12 cellular contexts compared by ENCODE assay signal in the genomic region with DNA sequence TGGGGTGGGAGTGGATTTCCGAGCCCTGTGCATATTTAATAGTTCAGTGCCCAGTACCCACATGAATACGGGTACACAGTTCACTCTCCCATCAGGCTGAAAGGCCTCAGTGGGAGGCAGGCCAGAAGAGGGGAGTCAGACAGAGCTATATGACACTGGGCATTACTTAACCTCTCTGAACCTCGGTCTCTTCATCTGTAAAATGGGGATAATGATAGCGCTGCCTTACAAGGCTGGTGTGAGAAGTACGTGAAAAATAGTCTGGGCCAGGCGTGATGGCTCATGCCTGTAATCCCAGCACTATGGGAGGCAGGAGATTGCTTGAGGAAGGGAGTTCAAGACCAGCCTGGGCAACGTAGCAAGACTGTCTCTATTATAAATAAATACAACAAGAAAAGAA. TPM values are rescaled to one million over a fixed set of nuclear protein-coding genes. Genes with fewer than 3 reads are reported as not detected.
"Had no signal": no experiment of that assay in that cellular context is flagged by ENCODE, and none has a peak within 500 bp of the region (broad histone marks: within the 10 kb centered on the region; RNA-seq: fewer than 3 reads in every experiment).

No MANE protein-coding gene starts in this region.

- H3K4me3 ChIP-seq: thoracic aorta had no signal

- H3K36me3 ChIP-seq: breast epithelium, thoracic aorta had no signal

- H3K4me3 Mint-ChIP-seq: natural killer cell; stimulated activated naive CD8-positive, alpha-beta T cell treated with anti-CD3 and anti-CD28 coated beads, Interleukin-15, Interleukin-2, amounts not matched to agents 100 ng/mL and 50 ng/mL, for 24 hours; T-helper 2 cell treated with Interferon-gamma antibody and Interleukin-4, amounts not matched to agents 5 μg/mL and 100 μg/mL, for 36 hours had no signal

- H3K9me3 Mint-ChIP-seq: natural killer cell; stimulated activated naive CD8-positive, alpha-beta T cell treated with anti-CD3 and anti-CD28 coated beads, Interleukin-15, Interleukin-2, amounts not matched to agents 100 ng/mL and 50 ng/mL, for 24 hours; T-helper 2 cell treated with Interferon-gamma antibody and Interleukin-4, amounts not matched to agents 5 μg/mL and 100 μg/mL, for 36 hours had no signal

- H3K9me3 ChIP-seq: breast epithelium, thoracic aorta had no signal

- H3K27ac ChIP-seq: breast epithelium, thoracic aorta had no signal

- ATAC-seq: natural killer cell, sciatic nerve had no signal

- DNase-seq: activated naive CD4-positive, alpha-beta T cell treated with Interleukin-2 at 50 U/mL for 16 hours; aorta; hippocampal formation; kidney; mesendoderm; natural killer cell had no signal

- H3K27me3 ChIP-seq: breast epithelium had no signal

- H3K36me3 Mint-ChIP-seq: natural killer cell had no signal

- H3K27ac Mint-ChIP-seq: natural killer cell; stimulated activated naive CD8-positive, alpha-beta T cell treated with anti-CD3 and anti-CD28 coated beads, Interleukin-15, Interleukin-2, amounts not matched to agents 100 ng/mL and 50 ng/mL, for 24 hours; T-helper 2 cell treated with Interferon-gamma antibody and Interleukin-4, amounts not matched to agents 5 μg/mL and 100 μg/mL, for 36 hours had no signal

RNA-seq across cellular contexts. Expression of gene GPRC5B, which starts 3.6 kb away (rescaled TPM):
- total RNA-seq: activated CD8-positive, alpha-beta memory T cell treated with anti-CD3 and anti-CD28 coated beads for 36 hours; natural killer cell had no signal
